Comparison of ENCODE assay signal across 14 cellular contexts in the genomic region with DNA sequence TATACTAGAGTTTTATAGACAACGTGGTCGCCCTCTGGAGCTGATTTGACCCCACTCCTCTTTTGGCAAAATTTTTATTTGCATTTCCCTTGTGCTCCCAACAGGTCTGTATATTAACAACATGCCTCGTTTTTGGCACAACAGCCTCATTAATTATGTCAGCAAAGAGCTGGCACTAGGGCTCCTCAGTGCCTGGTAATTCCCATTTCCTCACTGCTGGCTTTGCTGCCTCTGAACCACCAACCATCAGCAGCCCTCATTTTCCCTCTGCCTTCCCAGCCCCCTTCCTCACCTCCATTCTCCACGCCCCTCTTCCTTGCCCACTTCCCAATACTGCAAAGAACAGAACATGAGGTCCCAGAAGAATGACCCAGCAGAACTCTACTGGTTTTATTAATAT.
A peak's percentile ranks its signal among the peaks of the same experiment; 100 is the strongest.
DNase-seq lines count a peak whose midpoint lies in the region; ATAC-seq and TF ChIP-seq lines count a peak whose summit lies in the region.
"Had no signal": no experiment of that assay in that cellular context is flagged by ENCODE, and none has a peak within 500 bp of the region (broad histone marks: within the 10 kb centered on the region; RNA-seq: fewer than 3 reads in every experiment).

No MANE protein-coding gene starts in this region.

- DNase-seq in SK-N-SH (no peak), NCI-H1694 (lab: John Stamatoyannopoulos, UW) (peak; percentile 34), T-helper 17 cell (no peak), NCI-H510A treated with DMSO at 0.1 percent for 48 hours (lab: John Stamatoyannopoulos, UW) (no peak)
- no peak for DNase-seq in activated CD4-positive, alpha-beta T cell treated with anti-CD3 and anti-CD28 coated beads for 4 hours
- DNase-seq: C1 segment of cervical spinal cord, H7, NCI-H1436 treated with DMSO at 0.1 percent for 48 hours, NCI-H345, PC-3 had no signal

- H4K20me1 ChIP-seq in SK-N-SH (ENCODE audit: insufficient read depth), result no peaks in the 10 kb centered on the region

- H3K79me2 ChIP-seq in SK-N-SH (ENCODE audit: insufficient read depth), result no peaks in the 10 kb centered on the region

- H3K27me3 ChIP-seq in SK-N-SH (ENCODE audit: insufficient read depth), result no peaks in the 10 kb centered on the region

- no peak overlapping the region for H3K27ac ChIP-seq in SK-N-SH (ENCODE audit: low read depth in 2 of 2, low read length in 1 of 2)
- H3K27ac ChIP-seq: RWPE1 had no signal

- H3K9me2 ChIP-seq in SK-N-SH, result no peaks in the 10 kb centered on the region

- peaks cover 69% of the 10 kb centered on the region for H3K27me3 Mint-ChIP-seq in T-helper 17 cell
- peaks cover 22% of the 10 kb centered on the region for H3K27me3 Mint-ChIP-seq in stimulated activated memory B cell treated with anti-CD40 and anti-IgM and Interleukin-4, amounts not matched to agents 10 μg/mL and 1 μg/mL and 100 μg/mL, for 72 hours

- H3K36me3 ChIP-seq in SK-N-SH (replicated peaks in 1 of 2; ENCODE audit: control insufficient read depth in 1 of 2, insufficient read depth in 2 of 2, low read length in 1 of 2), result no peaks in the 10 kb centered on the region

- ATAC-seq in SK-N-SH treated with all-trans-retinoic acid at 6 μM for 48 hours (no peak), T-helper 17 cell (no peak), HG03159 (IDR thresholded peaks at IDR 0.05; ENCODE audit: unreplicated experiment) (no peak)
- no peak for ATAC-seq in stimulated activated memory B cell treated with anti-CD40 and anti-IgM and Interleukin-4, amounts not matched to agents 10 μg/mL and 1 μg/mL and 100 μg/mL, for 72 hours
- ATAC-seq: PC-3 had no signal

- H2AFZ ChIP-seq in SK-N-SH (ENCODE audit: low read depth), result no peak overlapping the region

- CTCF ChIA-PET in SK-N-SH (lab: Yijun Ruan, JAX), result interaction anchor here (1.8 kb wide), 1 partner anchor 9 kb away, joined by 5 read pairs; no protein-coding TSS in a partner anchor

- no peaks in the 10 kb centered on the region for H3K9me3 ChIP-seq in SK-N-SH
- H3K9me3 ChIP-seq in T-helper 17 cell (ENCODE audit: control insufficient read depth, low read length, poor library complexity, severe bottlenecking), result no peaks in the 10 kb centered on the region

- POLR2A ChIA-PET in SK-N-SH (lab: Yijun Ruan, JAX), result no interaction called here

- peak overlapping the region; percentile 34 for H3K4me3 Mint-ChIP-seq in T-helper 17 cell
- H3K4me3 Mint-ChIP-seq in stimulated activated memory B cell treated with anti-CD40 and anti-IgM and Interleukin-4, amounts not matched to agents 10 μg/mL and 1 μg/mL and 100 μg/mL, for 72 hours, result peak overlapping the region; percentile 11

- H3F3A ChIP-seq in SK-N-SH (replicated peaks; ENCODE audit: insufficient read depth), result no peaks in the 10 kb centered on the region

- peaks cover 9% of the 10 kb centered on the region for H3K4me1 Mint-ChIP-seq in T-helper 17 cell
- H3K4me1 Mint-ChIP-seq in stimulated activated memory B cell treated with anti-CD40 and anti-IgM and Interleukin-4, amounts not matched to agents 10 μg/mL and 1 μg/mL and 100 μg/mL, for 72 hours, result peaks cover 30% of the 10 kb centered on the region

- no peak for TF ChIP-seq EP300 in SK-N-SH (IDR thresholded peaks at IDR 0.05; ENCODE audit: borderline replicate concordance in 1 of 2, low read depth in 1 of 2, low read length in 1 of 2)

- peaks cover 4% of the 10 kb centered on the region for H3K36me3 Mint-ChIP-seq in T-helper 17 cell (ENCODE audit: low read depth)
- no peaks in the 10 kb centered on the region for H3K36me3 Mint-ChIP-seq in stimulated activated memory B cell treated with anti-CD40 and anti-IgM and Interleukin-4, amounts not matched to agents 10 μg/mL and 1 μg/mL and 100 μg/mL, for 72 hours

- no peak overlapping the region for H3K27ac Mint-ChIP-seq in T-helper 17 cell
- H3K27ac Mint-ChIP-seq in stimulated activated memory B cell treated with anti-CD40 and anti-IgM and Interleukin-4, amounts not matched to agents 10 μg/mL and 1 μg/mL and 100 μg/mL, for 72 hours, result no peak overlapping the region

- peak; percentile 3; the same call in 1 of the 2 replicates for TF ChIP-seq RAD21 in SK-N-SH (IDR thresholded peaks at IDR 0.05; ENCODE audit: low read length)

- 65% methylated on average over 4 of the region's 4 CpGs for WGBS in SK-N-SH (ENCODE audit: low lambda C conversion rate)

- TF ChIP-seq CTCF in SK-N-SH (IDR thresholded peaks at IDR 0.05), result no peak

- no peak overlapping the region for H3K4me2 ChIP-seq in SK-N-SH

- no peaks in the 10 kb centered on the region; a peak in 1 of 4 replicates for H3K4me1 ChIP-seq in SK-N-SH (ENCODE audit: control insufficient read depth in 1 of 2, insufficient read depth in 2 of 2, low read depth in 1 of 2, low read length in 1 of 2)

- H3K9ac ChIP-seq in SK-N-SH, result no peak overlapping the region

- peaks cover 4% of the 10 kb centered on the region for H3K9me3 Mint-ChIP-seq in stimulated activated memory B cell treated with anti-CD40 and anti-IgM and Interleukin-4, amounts not matched to agents 10 μg/mL and 1 μg/mL and 100 μg/mL, for 72 hours

- no peak overlapping the region for H3K4me3 ChIP-seq in SK-N-SH (ENCODE audit: low read depth in 2 of 2, low read length in 1 of 2)

TF ChIP-seq in SK-N-SH, 30 proteins besides CTCF, POLR2A, EP300 and RAD21:
- TF ChIP-seq MXI1 (IDR thresholded peaks at IDR 0.05; ENCODE audit: low read depth, low read length) (no peak), CHD2 (IDR thresholded peaks at IDR 0.05; ENCODE audit: low read length, partially characterized antibody) (no peak), SMC3 (IDR thresholded peaks at IDR 0.05; ENCODE audit: low read depth, low read length) (no peak), TCF12 (IDR thresholded peaks at IDR 0.05) (no peak), EZH2phosphoT487 (IDR thresholded peaks at IDR 0.05; ENCODE audit: borderline replicate concordance, low read depth) (no peak), RFX5 (IDR thresholded peaks at IDR 0.05; ENCODE audit: low read length) (no peak), SIN3A (IDR thresholded peaks at IDR 0.05; ENCODE audit: borderline replicate concordance, low read depth, low read length) (no peak)
- TF ChIP-seq, protein P1, sequence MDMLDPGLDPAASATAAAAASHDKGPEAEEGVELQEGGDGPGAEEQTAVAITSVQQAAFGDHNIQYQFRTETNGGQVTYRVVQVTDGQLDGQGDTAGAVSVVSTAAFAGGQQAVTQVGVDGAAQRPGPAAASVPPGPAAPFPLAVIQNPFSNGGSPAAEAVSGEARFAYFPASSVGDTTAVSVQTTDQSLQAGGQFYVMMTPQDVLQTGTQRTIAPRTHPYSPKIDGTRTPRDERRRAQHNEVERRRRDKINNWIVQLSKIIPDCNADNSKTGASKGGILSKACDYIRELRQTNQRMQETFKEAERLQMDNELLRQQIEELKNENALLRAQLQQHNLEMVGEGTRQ (IDR thresholded peaks at IDR 0.05; ENCODE audit: borderline replicate concordance, low read depth, low read length), result no peak
- TF ChIP-seq, protein P2, sequence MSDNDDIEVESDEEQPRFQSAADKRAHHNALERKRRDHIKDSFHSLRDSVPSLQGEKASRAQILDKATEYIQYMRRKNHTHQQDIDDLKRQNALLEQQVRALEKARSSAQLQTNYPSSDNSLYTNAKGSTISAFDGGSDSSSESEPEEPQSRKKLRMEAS (IDR thresholded peaks at IDR 0.05; ENCODE audit: low read depth), result no peak
TF ChIP-seq in SK-N-SH: peak in this region for 0.

TF ChIP-seq in SK-N-SH treated with all-trans-retinoic acid at 6 μM for 48 hours, 23 proteins besides CTCF, POLR2A, EP300 and RAD21 (continues in another document):
- TF ChIP-seq ISL1 (CRISPR knock-in tag; IDR thresholded peaks at IDR 0.05) (no peak), ESRRG (CRISPR knock-in tag; IDR thresholded peaks at IDR 0.05) (no peak), RARB (CRISPR knock-in tag; IDR thresholded peaks at IDR 0.05) (no peak), ZFP30 (CRISPR knock-in tag; IDR thresholded peaks at IDR 0.05) (no peak), GLIS3 (CRISPR knock-in tag; IDR thresholded peaks at IDR 0.05) (no peak), ZC3H10 (CRISPR knock-in tag; IDR thresholded peaks at IDR 0.05) (no peak), ZNF565 (CRISPR knock-in tag; conservative IDR thresholded peaks at IDR 0.05; ENCODE audit: low read depth) (no peak), ZNF70 (CRISPR knock-in tag; IDR thresholded peaks at IDR 0.05) (no peak)
- TF ChIP-seq, protein P3, sequence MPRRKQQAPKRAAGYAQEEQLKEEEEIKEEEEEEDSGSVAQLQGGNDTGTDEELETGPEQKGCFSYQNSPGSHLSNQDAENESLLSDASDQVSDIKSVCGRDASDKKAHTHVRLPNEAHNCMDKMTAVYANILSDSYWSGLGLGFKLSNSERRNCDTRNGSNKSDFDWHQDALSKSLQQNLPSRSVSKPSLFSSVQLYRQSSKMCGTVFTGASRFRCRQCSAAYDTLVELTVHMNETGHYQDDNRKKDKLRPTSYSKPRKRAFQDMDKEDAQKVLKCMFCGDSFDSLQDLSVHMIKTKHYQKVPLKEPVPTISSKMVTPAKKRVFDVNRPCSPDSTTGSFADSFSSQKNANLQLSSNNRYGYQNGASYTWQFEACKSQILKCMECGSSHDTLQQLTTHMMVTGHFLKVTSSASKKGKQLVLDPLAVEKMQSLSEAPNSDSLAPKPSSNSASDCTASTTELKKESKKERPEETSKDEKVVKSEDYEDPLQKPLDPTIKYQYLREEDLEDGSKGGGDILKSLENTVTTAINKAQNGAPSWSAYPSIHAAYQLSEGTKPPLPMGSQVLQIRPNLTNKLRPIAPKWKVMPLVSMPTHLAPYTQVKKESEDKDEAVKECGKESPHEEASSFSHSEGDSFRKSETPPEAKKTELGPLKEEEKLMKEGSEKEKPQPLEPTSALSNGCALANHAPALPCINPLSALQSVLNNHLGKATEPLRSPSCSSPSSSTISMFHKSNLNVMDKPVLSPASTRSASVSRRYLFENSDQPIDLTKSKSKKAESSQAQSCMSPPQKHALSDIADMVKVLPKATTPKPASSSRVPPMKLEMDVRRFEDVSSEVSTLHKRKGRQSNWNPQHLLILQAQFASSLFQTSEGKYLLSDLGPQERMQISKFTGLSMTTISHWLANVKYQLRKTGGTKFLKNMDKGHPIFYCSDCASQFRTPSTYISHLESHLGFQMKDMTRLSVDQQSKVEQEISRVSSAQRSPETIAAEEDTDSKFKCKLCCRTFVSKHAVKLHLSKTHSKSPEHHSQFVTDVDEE (CRISPR knock-in tag; IDR thresholded peaks at IDR 0.05), result no peak
- TF ChIP-seq, protein P4, sequence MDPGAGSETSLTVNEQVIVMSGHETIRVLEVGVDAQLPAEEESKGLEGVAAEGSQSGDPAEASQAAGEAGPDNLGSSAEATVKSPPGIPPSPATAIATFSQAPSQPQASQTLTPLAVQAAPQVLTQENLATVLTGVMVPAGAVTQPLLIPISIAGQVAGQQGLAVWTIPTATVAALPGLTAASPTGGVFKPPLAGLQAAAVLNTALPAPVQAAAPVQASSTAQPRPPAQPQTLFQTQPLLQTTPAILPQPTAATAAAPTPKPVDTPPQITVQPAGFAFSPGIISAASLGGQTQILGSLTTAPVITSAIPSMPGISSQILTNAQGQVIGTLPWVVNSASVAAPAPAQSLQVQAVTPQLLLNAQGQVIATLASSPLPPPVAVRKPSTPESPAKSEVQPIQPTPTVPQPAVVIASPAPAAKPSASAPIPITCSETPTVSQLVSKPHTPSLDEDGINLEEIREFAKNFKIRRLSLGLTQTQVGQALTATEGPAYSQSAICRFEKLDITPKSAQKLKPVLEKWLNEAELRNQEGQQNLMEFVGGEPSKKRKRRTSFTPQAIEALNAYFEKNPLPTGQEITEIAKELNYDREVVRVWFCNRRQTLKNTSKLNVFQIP (CRISPR knock-in tag; IDR thresholded peaks at IDR 0.05; ENCODE audit: borderline replicate concordance, low read depth), result no peak
